9 cellular contexts compared by ENCODE assay signal in genomic region chr4:10109995-10110670, GRCh38. TPM values are rescaled to one million over a fixed set of nuclear protein-coding genes. Genes with fewer than 3 reads are reported as not detected.
A peak's percentile ranks its signal among the peaks of the same experiment; 100 is the strongest.
DNase-seq lines count a peak whose midpoint lies in the region; ATAC-seq and TF ChIP-seq lines count a peak whose summit lies in the region.
"Had no signal": no experiment of that assay in that cellular context is flagged by ENCODE, and none has a peak within 500 bp of the region (broad histone marks: within the 10 kb centered on the region; RNA-seq: fewer than 3 reads in every experiment).

No MANE protein-coding gene starts in this region.

- TF ChIP-seq CTCF in vagina (IDR thresholded peaks at IDR 0.05): no peak

- H3K36me3 ChIP-seq in muscle layer of colon (ENCODE audit: insufficient read depth, low read length) (peaks cover 75% of the 10 kb centered on the region), vagina (peaks cover 0 to 42% of the 10 kb centered on the region in 2 donors)

- no peak overlapping the region for H3K4me3 ChIP-seq in right cardiac atrium (ENCODE audit: low read length)
- H3K4me3 ChIP-seq in muscle layer of colon (ENCODE audit: low read depth in 1 of 2, low read length in 2 of 2): peak overlapping the region in 1 of 2 donors; percentile 12
- H3K4me3 ChIP-seq in vagina: no peak overlapping the region
- H3K4me3 ChIP-seq: dorsolateral prefrontal cortex had no signal

- H3K36me3 Mint-ChIP-seq in activated naive CD8-positive, alpha-beta T cell: peaks cover 16% of the 10 kb centered on the region

- DNase-seq in right cardiac atrium (peak in 2 of 3 donors; percentile 25 to 50), cardiac septum (ENCODE audit: low spot score) (no peak), vagina (ENCODE audit: extremely low spot score in 2 of 2) (no peak)
- no peak for DNase-seq in stimulated activated CD4-positive, alpha-beta T cell treated with anti-CD3 and anti-CD28 coated beads, Interleukin-15, amount 100 ng/mL, for 24 hours
- DNase-seq: dorsolateral prefrontal cortex had no signal

- H3K4me1 ChIP-seq in right cardiac atrium (ENCODE audit: control insufficient read depth, insufficient read depth, low read length): peaks cover 48% of the 10 kb centered on the region
- peaks cover 100% of the 10 kb centered on the region for H3K4me1 ChIP-seq in muscle layer of colon (ENCODE audit: insufficient read depth, low read length)
- H3K4me1 ChIP-seq in vagina: peaks cover 100% of the 10 kb centered on the region

- intact Hi-C loops in right cardiac atrium (cut with DNase I): no loop called here
- intact Hi-C loops in cardiac septum (cut with DNase I): no loop called here
- intact Hi-C loops in vagina (cut with DNase I): no loop called here

- no peak overlapping the region for H3K27ac ChIP-seq in right cardiac atrium (ENCODE audit: low read length)
- H3K27ac ChIP-seq in muscle layer of colon (ENCODE audit: low read depth, low read length): peak overlapping the region; percentile 37
- H3K27ac ChIP-seq in vagina: peak overlapping the region; percentile 89

- H3K27me3 Mint-ChIP-seq in activated naive CD8-positive, alpha-beta T cell: no peaks in the 10 kb centered on the region

- no peaks in the 10 kb centered on the region for H3K9me3 Mint-ChIP-seq in activated naive CD8-positive, alpha-beta T cell (ENCODE audit: low read depth)

- no peaks in the 10 kb centered on the region for H3K27me3 ChIP-seq in right cardiac atrium (ENCODE audit: control insufficient read depth, insufficient read depth)
- no peaks in the 10 kb centered on the region for H3K27me3 ChIP-seq in muscle layer of colon (ENCODE audit: control insufficient read depth in 1 of 2, insufficient read depth in 2 of 2, low read length in 2 of 2)
- no peaks in the 10 kb centered on the region for H3K27me3 ChIP-seq in vagina
- H3K27me3 ChIP-seq: dorsolateral prefrontal cortex had no signal

- H3K9me3 ChIP-seq in right cardiac atrium (ENCODE audit: control insufficient read depth, low read length): no peaks in the 10 kb centered on the region
- no peaks in the 10 kb centered on the region for H3K9me3 ChIP-seq in muscle layer of colon (ENCODE audit: low read length)
- H3K9me3 ChIP-seq in vagina: no peaks in the 10 kb centered on the region

- H3K27ac Mint-ChIP-seq in activated naive CD8-positive, alpha-beta T cell: peak overlapping the region; percentile 89

- H3K4me3 Mint-ChIP-seq in activated naive CD8-positive, alpha-beta T cell: peak overlapping the region; percentile 83

- H3K4me1 Mint-ChIP-seq in activated naive CD8-positive, alpha-beta T cell (ENCODE audit: low read depth): peaks cover 99% of the 10 kb centered on the region

- 90% methylated on average over 11 of the region's 11 CpGs for WGBS in right cardiac atrium

- no peak overlapping the region for H3K9ac ChIP-seq in muscle layer of colon (ENCODE audit: low read length)

- no peak for TF ChIP-seq POLR2A in vagina (IDR thresholded peaks at IDR 0.05)

- ATAC-seq in right cardiac atrium (no peak), HG03571 (IDR thresholded peaks at IDR 0.05; ENCODE audit: unreplicated experiment) (no peak), HG03442 (IDR thresholded peaks at IDR 0.05; ENCODE audit: unreplicated experiment) (no peak)

RNA-seq across cellular contexts. Expression of gene WDR1, which starts 6.5 kb away (rescaled TPM):
- total RNA-seq in right cardiac atrium: 100 to 1,000 TPM; 181 to 280 (median 218) TPM
- 116 TPM for polyA plus RNA-seq in right cardiac atrium
- 245 TPM for total RNA-seq in cardiac septum
- total RNA-seq in vagina: 159 TPM

Comparison
In these comparisons a context has a peak if more than half of its experiments do, and no peak if none do; other contexts are left out.
1. DNase-seq: peak in right cardiac atrium (2 of 3); none in cardiac septum (single experiment), vagina (0 of 2) and stimulated activated CD4-positive, alpha-beta T cell treated with anti-CD3 and anti-CD28 coated beads, Interleukin-15, amount 100 ng/mL, for 24 hours (single experiment).